In the genomic region with DNA sequence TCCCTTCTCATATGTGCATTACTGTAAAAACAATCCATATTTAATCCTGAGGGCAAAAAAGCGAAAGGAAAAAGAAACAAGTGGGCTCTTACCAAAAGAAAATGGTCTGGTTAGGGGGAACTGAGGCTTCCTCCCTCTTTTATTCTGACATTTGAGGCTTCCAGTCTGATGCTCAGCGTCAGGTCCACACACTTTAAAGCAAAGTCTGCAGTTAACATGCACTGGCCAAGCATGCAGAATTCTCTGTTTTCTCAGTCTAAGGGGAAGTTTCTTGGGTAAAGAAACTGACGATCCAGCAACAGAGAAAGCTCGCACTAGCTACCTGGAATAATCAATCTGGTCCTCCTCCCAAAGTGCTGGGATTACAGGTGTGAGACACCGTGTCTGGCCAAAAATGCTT, we compare ENCODE assay signal across 8 cellular contexts. TPM values are rescaled to one million over a fixed set of nuclear protein-coding genes. Genes with fewer than 3 reads are reported as not detected.
DNase-seq lines count a peak whose midpoint lies in the region; ATAC-seq and TF ChIP-seq lines count a peak whose summit lies in the region.

No MANE protein-coding gene starts in this region.

- no peaks in the 10 kb centered on the region for H3K9me2 ChIP-seq in MM.1S (replicated peaks; ENCODE audit: insufficient read depth, low read length)

- no peaks in the 10 kb centered on the region for H4K20me1 ChIP-seq in MM.1S (ENCODE audit: insufficient read depth, low read length)

- H3F3A ChIP-seq in MM.1S (ENCODE audit: insufficient read depth, low read length) = no peaks in the 10 kb centered on the region; the same call in 1 of the 2 replicates

- H3K36me3 ChIP-seq in MM.1S (replicated peaks; ENCODE audit: insufficient read depth, low read length) = no peaks in the 10 kb centered on the region

- peak overlapping the region; percentile 40 for H2AFZ ChIP-seq in MM.1S (ENCODE audit: low read length)

- DNase-seq in activated CD4-positive, alpha-beta T cell treated with anti-CD3 and anti-CD28 coated beads for 36 hours = no peak
- no peak for DNase-seq in activated CD4-positive, alpha-beta T cell treated with anti-CD3 and anti-CD28 coated beads for 48 hours
- DNase-seq in MM.1S = no peak
- peak; percentile 12 for DNase-seq in fibroblast of peridontal ligament (ENCODE audit: extremely low read depth)
- DNase-seq in stimulated activated naive B cell treated with anti-CD40 and anti-IgM and Interleukin-4, amounts not matched to agents 10 μg/mL and 1 μg/mL and 100 μg/mL, for 72 hours = no peak
- DNase-seq in foreskin keratinocyte = no peak

- H3K36me3 Mint-ChIP-seq in activated CD4-positive, alpha-beta T cell treated with anti-CD3 and anti-CD28 coated beads for 36 hours (ENCODE audit: low read depth) = no peaks in the 10 kb centered on the region
- H3K36me3 Mint-ChIP-seq in stimulated activated naive B cell treated with anti-CD40 and anti-IgM and Interleukin-4, amounts not matched to agents 10 μg/mL and 1 μg/mL and 100 μg/mL, for 72 hours = peaks cover 0 to 2% of the 10 kb centered on the region in 2 donors

- no peaks in the 10 kb centered on the region for H3K9me3 ChIP-seq in MM.1S (replicated peaks; ENCODE audit: insufficient read depth, low read length)

- H3K27me3 ChIP-seq in MM.1S (replicated peaks; ENCODE audit: insufficient read depth, low read length) = no peaks in the 10 kb centered on the region
- no peaks in the 10 kb centered on the region for H3K27me3 ChIP-seq in foreskin keratinocyte

- H3K4me3 Mint-ChIP-seq in activated CD4-positive, alpha-beta T cell treated with anti-CD3 and anti-CD28 coated beads for 36 hours = peak overlapping the region; percentile 66
- peak overlapping the region; percentile 79 to 81 for H3K4me3 Mint-ChIP-seq in stimulated activated naive B cell treated with anti-CD40 and anti-IgM and Interleukin-4, amounts not matched to agents 10 μg/mL and 1 μg/mL and 100 μg/mL, for 72 hours

- H3K27ac ChIP-seq in MM.1S (ENCODE audit: low read length) = peak overlapping the region; percentile 10; the same call in 1 of the 2 replicates
- no peak overlapping the region for H3K27ac ChIP-seq in foreskin keratinocyte

- H3K4me2 ChIP-seq in MM.1S (ENCODE audit: low read depth, low read length) = peak overlapping the region; percentile 51

- no peaks in the 10 kb centered on the region for H3K9me3 Mint-ChIP-seq in activated CD4-positive, alpha-beta T cell treated with anti-CD3 and anti-CD28 coated beads for 36 hours (ENCODE audit: low read depth)
- no peaks in the 10 kb centered on the region for H3K9me3 Mint-ChIP-seq in stimulated activated naive B cell treated with anti-CD40 and anti-IgM and Interleukin-4, amounts not matched to agents 10 μg/mL and 1 μg/mL and 100 μg/mL, for 72 hours

- POLR2A ChIA-PET in activated CD4-positive, alpha-beta T cell treated with anti-CD3 and anti-CD28 coated beads for 36 hours (lab: Charles Lee) = no interaction called here

- intact Hi-C loops in activated CD4-positive, alpha-beta T cell treated with anti-CD3 and anti-CD28 coated beads for 36 hours (cut with DNase I, micrococcal nuclease) = loop anchor here (1.0 to 10.0 kb wide), 10 partner anchors 37 to 659 kb away; partner anchors contain the start of genes TRIM59 (in 2 of the 2) and C3orf80 (in 1 of the 2)

- H3K27me3 Mint-ChIP-seq in activated CD4-positive, alpha-beta T cell treated with anti-CD3 and anti-CD28 coated beads for 36 hours = peaks cover 6% of the 10 kb centered on the region
- peaks cover 0 to 3% of the 10 kb centered on the region in 2 donors for H3K27me3 Mint-ChIP-seq in stimulated activated naive B cell treated with anti-CD40 and anti-IgM and Interleukin-4, amounts not matched to agents 10 μg/mL and 1 μg/mL and 100 μg/mL, for 72 hours

- H3K4me3 ChIP-seq in MM.1S (ENCODE audit: low read length) = peak overlapping the region; percentile 60

- peak overlapping the region; percentile 42; the same call in 1 of the 2 replicates for H3K9ac ChIP-seq in MM.1S (ENCODE audit: low read length)

- TF ChIP-seq CTCF in MM.1S (IDR thresholded peaks at IDR 0.05; ENCODE audit: low read length) (no peak), foreskin keratinocyte (conservative IDR thresholded peaks at IDR 0.05) (no peak)

- CTCF ChIA-PET in activated CD4-positive, alpha-beta T cell treated with anti-CD3 and anti-CD28 coated beads for 36 hours (lab: Charles Lee) = interaction anchor here (0.7 to 2.0 kb wide), 6 partner anchors 8 to 838 kb away, joined by 3 to 6 read pairs (median 3); no protein-coding TSS in a partner anchor

- no peaks in the 10 kb centered on the region for H3K79me2 ChIP-seq in MM.1S (ENCODE audit: low read length)

- no peak overlapping the region for H3K27ac Mint-ChIP-seq in activated CD4-positive, alpha-beta T cell treated with anti-CD3 and anti-CD28 coated beads for 36 hours
- H3K27ac Mint-ChIP-seq in stimulated activated naive B cell treated with anti-CD40 and anti-IgM and Interleukin-4, amounts not matched to agents 10 μg/mL and 1 μg/mL and 100 μg/mL, for 72 hours = peak overlapping the region; percentile 56

- H3K4me1 ChIP-seq in MM.1S (ENCODE audit: low read length) (no peaks in the 10 kb centered on the region), foreskin keratinocyte (peaks cover 8% of the 10 kb centered on the region)

- peaks cover 3% of the 10 kb centered on the region for H3K4me1 Mint-ChIP-seq in activated CD4-positive, alpha-beta T cell treated with anti-CD3 and anti-CD28 coated beads for 36 hours
- H3K4me1 Mint-ChIP-seq in stimulated activated naive B cell treated with anti-CD40 and anti-IgM and Interleukin-4, amounts not matched to agents 10 μg/mL and 1 μg/mL and 100 μg/mL, for 72 hours = peaks cover 0 to 4% of the 10 kb centered on the region in 2 donors

- ATAC-seq in activated CD4-positive, alpha-beta T cell treated with anti-CD3 and anti-CD28 coated beads for 36 hours = peak; percentile 19
- peak; percentile 52 to 60 for ATAC-seq in stimulated activated naive B cell treated with anti-CD40 and anti-IgM and Interleukin-4, amounts not matched to agents 10 μg/mL and 1 μg/mL and 100 μg/mL, for 72 hours (replicated peaks)
- no peak for ATAC-seq in foreskin keratinocyte
- no peak for ATAC-seq in HG03342 (IDR thresholded peaks at IDR 0.05; ENCODE audit: unreplicated experiment)
- ATAC-seq in GM19035 (IDR thresholded peaks at IDR 0.05; ENCODE audit: unreplicated experiment) = no peak

RNA-seq across cellular contexts. Expression of gene TRIM59, which starts 36.3 kb away (rescaled TPM):
- 10 to 100 TPM; 32.5 to 42.2 TPM for total RNA-seq in activated CD4-positive, alpha-beta T cell treated with anti-CD3 and anti-CD28 coated beads for 36 hours
- 24.7 and 25.3 TPM in 2 replicates for total RNA-seq in foreskin keratinocyte
- polyA plus RNA-seq in foreskin keratinocyte = 5.4 and 7.2 TPM in 2 replicates

Comparison
In these comparisons a context has a peak if more than half of its experiments do, and no peak if none do; other contexts are left out.
1. ATAC-seq: peak in activated CD4-positive, alpha-beta T cell treated with anti-CD3 and anti-CD28 coated beads for 36 hours (single experiment) and stimulated activated naive B cell treated with anti-CD40 and anti-IgM and Interleukin-4, amounts not matched to agents 10 μg/mL and 1 μg/mL and 100 μg/mL, for 72 hours (2 of 2); none in foreskin keratinocyte (single experiment), HG03342 (single experiment) and GM19035 (single experiment).